ENCODE assay signal across 30 cellular contexts in genomic region chr2:42244520-42244919, GRCh38.
DNase-seq lines count a peak whose midpoint lies in the region; ATAC-seq and TF ChIP-seq lines count a peak whose summit lies in the region.
"Had no signal": no experiment of that assay in that cellular context is flagged by ENCODE, and none has a peak within 500 bp of the region (broad histone marks: within the 10 kb centered on the region; RNA-seq: fewer than 3 reads in every experiment).

No MANE protein-coding gene starts in this region.

- no peaks in the 10 kb centered on the region for H3K9me3 Mint-ChIP-seq in CD4-positive, alpha-beta T cell
- H3K9me3 Mint-ChIP-seq in CD8-positive, alpha-beta memory T cell, result no peaks in the 10 kb centered on the region
- H3K9me3 Mint-ChIP-seq in activated naive CD8-positive, alpha-beta T cell treated with anti-CD3 and anti-CD28 coated beads, Interleukin-2, amount 50 U/mL, for 24 hours, result no peaks in the 10 kb centered on the region
- no peaks in the 10 kb centered on the region for H3K9me3 Mint-ChIP-seq in naive thymus-derived CD8-positive, alpha-beta T cell
- H3K9me3 Mint-ChIP-seq: activated CD4-positive, alpha-beta memory T cell treated with anti-CD3 and anti-CD28 coated beads, Interleukin-2, amount 10 ng/mL, durations not matched to agents 7 days and 5 days; endodermal cell; stimulated activated naive B cell treated with anti-CD40 and anti-IgM and Interleukin-4, amounts not matched to agents 10 μg/mL and 1 μg/mL and 100 μg/mL, for 72 hours; type B pancreatic cell had no signal

- CTCF ChIA-PET in CD4-positive, alpha-beta T cell (lab: Charles Lee), result no interaction called here
- CTCF ChIA-PET in CD8-positive, alpha-beta memory T cell (lab: Charles Lee), result interaction anchor here (0.6 kb wide), 1 partner anchor 151 kb away, joined by 3 read pairs; no protein-coding TSS in a partner anchor

- H3K4me3 Mint-ChIP-seq in CD4-positive, alpha-beta T cell, result no peak overlapping the region
- peak overlapping the region in 6 of 7 donors; percentile 0 to 59 (median 43) for H3K4me3 Mint-ChIP-seq in CD8-positive, alpha-beta memory T cell
- no peak overlapping the region for H3K4me3 Mint-ChIP-seq in activated naive CD8-positive, alpha-beta T cell treated with anti-CD3 and anti-CD28 coated beads, Interleukin-2, amount 50 U/mL, for 24 hours
- no peak overlapping the region for H3K4me3 Mint-ChIP-seq in naive thymus-derived CD8-positive, alpha-beta T cell
- H3K4me3 Mint-ChIP-seq: activated CD4-positive, alpha-beta memory T cell treated with anti-CD3 and anti-CD28 coated beads, Interleukin-2, amount 10 ng/mL, durations not matched to agents 7 days and 5 days; endodermal cell; stimulated activated naive B cell treated with anti-CD40 and anti-IgM and Interleukin-4, amounts not matched to agents 10 μg/mL and 1 μg/mL and 100 μg/mL, for 72 hours; type B pancreatic cell had no signal

- H3K27me3 ChIP-seq in CD4-positive, alpha-beta T cell (ENCODE audit: control insufficient read depth, insufficient read depth, low read length), result no peaks in the 10 kb centered on the region
- no peaks in the 10 kb centered on the region for H3K27me3 ChIP-seq in CD8-positive, alpha-beta memory T cell (ENCODE audit: insufficient read depth, low read length, poor library complexity, severe bottlenecking)
- no peaks in the 10 kb centered on the region for H3K27me3 ChIP-seq in SJCRH30
- H3K27me3 ChIP-seq: left lung, MG63 had no signal

- H3K36me3 ChIP-seq in CD8-positive, alpha-beta memory T cell (ENCODE audit: insufficient read depth, low read length), result peaks cover 4% of the 10 kb centered on the region
- H3K36me3 ChIP-seq in SJCRH30, result peaks cover 18% of the 10 kb centered on the region
- H3K36me3 ChIP-seq: MG63 had no signal

- no peak for TF ChIP-seq CTCF in CD4-positive, alpha-beta T cell (IDR thresholded peaks at IDR 0.05)

- peaks cover 48% of the 10 kb centered on the region for H3K36me3 Mint-ChIP-seq in CD4-positive, alpha-beta T cell (ENCODE audit: low read depth)
- H3K36me3 Mint-ChIP-seq in CD8-positive, alpha-beta memory T cell, result peaks cover 5 to 44% (median 12%) of the 10 kb centered on the region in 3 donors
- peaks cover 17% of the 10 kb centered on the region for H3K36me3 Mint-ChIP-seq in activated naive CD8-positive, alpha-beta T cell treated with anti-CD3 and anti-CD28 coated beads, Interleukin-2, amount 50 U/mL, for 24 hours (ENCODE audit: low read depth)
- peaks cover 5 to 32% (median 8%) of the 10 kb centered on the region in 3 donors for H3K36me3 Mint-ChIP-seq in naive thymus-derived CD8-positive, alpha-beta T cell

- peaks cover 38% of the 10 kb centered on the region for H3K4me1 ChIP-seq in CD8-positive, alpha-beta memory T cell (ENCODE audit: insufficient read depth, low read length)
- H3K4me1 ChIP-seq in SJCRH30, result peaks cover 8% of the 10 kb centered on the region

- no peaks in the 10 kb centered on the region for H3K9me3 ChIP-seq in CD4-positive, alpha-beta T cell (ENCODE audit: control insufficient read depth, low read length)
- H3K9me3 ChIP-seq in CD8-positive, alpha-beta memory T cell (ENCODE audit: low read length), result no peaks in the 10 kb centered on the region
- H3K9me3 ChIP-seq in SJCRH30 (replicated peaks), result no peaks in the 10 kb centered on the region
- H3K9me3 ChIP-seq: left lung, MG63 had no signal

- no peaks in the 10 kb centered on the region for H3K27me3 Mint-ChIP-seq in CD4-positive, alpha-beta T cell
- H3K27me3 Mint-ChIP-seq in CD8-positive, alpha-beta memory T cell, result no peaks in the 10 kb centered on the region
- no peaks in the 10 kb centered on the region for H3K27me3 Mint-ChIP-seq in activated naive CD8-positive, alpha-beta T cell treated with anti-CD3 and anti-CD28 coated beads, Interleukin-2, amount 50 U/mL, for 24 hours
- no peaks in the 10 kb centered on the region for H3K27me3 Mint-ChIP-seq in naive thymus-derived CD8-positive, alpha-beta T cell
- H3K27me3 Mint-ChIP-seq: activated CD4-positive, alpha-beta memory T cell treated with anti-CD3 and anti-CD28 coated beads, Interleukin-2, amount 10 ng/mL, durations not matched to agents 7 days and 5 days; stimulated activated naive B cell treated with anti-CD40 and anti-IgM and Interleukin-4, amounts not matched to agents 10 μg/mL and 1 μg/mL and 100 μg/mL, for 72 hours; type B pancreatic cell had no signal

- peak overlapping the region; percentile 8 for H3K27ac Mint-ChIP-seq in CD4-positive, alpha-beta T cell
- peak overlapping the region; percentile 29 to 85 (median 70) for H3K27ac Mint-ChIP-seq in CD8-positive, alpha-beta memory T cell
- H3K27ac Mint-ChIP-seq in activated naive CD8-positive, alpha-beta T cell treated with anti-CD3 and anti-CD28 coated beads, Interleukin-2, amount 50 U/mL, for 24 hours, result no peak overlapping the region
- peak overlapping the region in 8 of 10 donors; percentile 3 to 56 (median 37) for H3K27ac Mint-ChIP-seq in naive thymus-derived CD8-positive, alpha-beta T cell
- H3K27ac Mint-ChIP-seq: activated CD4-positive, alpha-beta memory T cell treated with anti-CD3 and anti-CD28 coated beads, Interleukin-2, amount 10 ng/mL, durations not matched to agents 7 days and 5 days; endodermal cell; stimulated activated naive B cell treated with anti-CD40 and anti-IgM and Interleukin-4, amounts not matched to agents 10 μg/mL and 1 μg/mL and 100 μg/mL, for 72 hours; type B pancreatic cell had no signal

- POLR2A ChIA-PET in CD4-positive, alpha-beta T cell (lab: Charles Lee), result no interaction called here
- POLR2A ChIA-PET in CD8-positive, alpha-beta memory T cell (lab: Charles Lee), result interaction anchor here (0.5 kb wide), 1 partner anchor 103 kb away, joined by 8 read pairs; no protein-coding TSS in a partner anchor
- POLR2A ChIA-PET in naive thymus-derived CD8-positive, alpha-beta T cell (lab: Charles Lee), result interaction anchor here (0.6 kb wide), 1 partner anchor 39 kb away, joined by 6 read pairs; no protein-coding TSS in a partner anchor

- H3K4me1 Mint-ChIP-seq in CD4-positive, alpha-beta T cell (ENCODE audit: low read depth), result peaks cover 89% of the 10 kb centered on the region
- peaks cover 66 to 89% (median 85%) of the 10 kb centered on the region in 3 donors for H3K4me1 Mint-ChIP-seq in CD8-positive, alpha-beta memory T cell
- H3K4me1 Mint-ChIP-seq in activated naive CD8-positive, alpha-beta T cell treated with anti-CD3 and anti-CD28 coated beads, Interleukin-2, amount 50 U/mL, for 24 hours, result peaks cover 41% of the 10 kb centered on the region
- H3K4me1 Mint-ChIP-seq in naive thymus-derived CD8-positive, alpha-beta T cell, result peaks cover 25 to 72% (median 58%) of the 10 kb centered on the region in 4 donors

- no peak overlapping the region for H3K27ac ChIP-seq in CD4-positive, alpha-beta T cell (ENCODE audit: low read depth, low read length)
- no peak overlapping the region for H3K27ac ChIP-seq in CD8-positive, alpha-beta memory T cell (ENCODE audit: low read depth, low read length)
- no peak overlapping the region for H3K27ac ChIP-seq in SJCRH30
- H3K27ac ChIP-seq: GM23248, left lung had no signal

- intact Hi-C loops in CD4-positive, alpha-beta T cell (cut with DNase I, micrococcal nuclease), result no loop called here

- ATAC-seq in CD4-positive, alpha-beta T cell (ENCODE audit: poor library complexity), result no peak
- peak; percentile 33 for ATAC-seq in activated naive CD8-positive, alpha-beta T cell treated with anti-CD3 and anti-CD28 coated beads, Interleukin-2, amount 50 U/mL, for 24 hours
- no peak for ATAC-seq in naive thymus-derived CD8-positive, alpha-beta T cell
- no peak for ATAC-seq in HG02938 (IDR thresholded peaks at IDR 0.05; ENCODE audit: unreplicated experiment)
- ATAC-seq: esophagus mucosa; left lung; Right ventricle myocardium inferior; SK-N-SH treated with all-trans-retinoic acid at 6 μM for 48 hours; stimulated activated naive B cell treated with anti-CD40 and anti-IgM and Interleukin-4, amounts not matched to agents 10 μg/mL and 1 μg/mL and 100 μg/mL, for 72 hours had no signal

- DNase-seq in CD4-positive, alpha-beta T cell, result no peak
- DNase-seq in CD8-positive, alpha-beta memory T cell, result no peak
- DNase-seq in activated naive CD8-positive, alpha-beta T cell treated with anti-CD3 and anti-CD28 coated beads, Interleukin-2, amount 50 U/mL, for 24 hours, result no peak
- DNase-seq in naive thymus-derived CD8-positive, alpha-beta T cell, result no peak
- DNase-seq in activated effector memory CD4-positive, alpha-beta T cell treated with anti-CD3 and anti-CD28 coated beads, Interleukin-2, amount 50 U/mL, for 16 hours, result no peak
- DNase-seq in SJCRH30, result no peak
- DNase-seq: activated CD4-positive, alpha-beta memory T cell treated with anti-CD3 and anti-CD28 coated beads, Interleukin-2, amount 10 ng/mL, durations not matched to agents 7 days and 5 days; activated CD8-positive, alpha-beta memory T cell treated with anti-CD3 and anti-CD28 coated beads, Interleukin-2, amount 50 U/mL, for 4 hours; activated gamma-delta T cell; C1 segment of cervical spinal cord; caudate nucleus; DND-41; endodermal cell; glutamatergic neuron; GM23248; KBM-7; left lung; MG63; NCI-H1105 treated with DMSO at 0.1 percent for 48 hours; NCI-H2029 treated with DMSO at 0.1 percent for 48 hours; NCI-H69; stimulated activated CD4-positive, alpha-beta T cell treated with anti-CD3 and anti-CD28 coated beads, Interleukin-15, amount 100 ng/mL, for 24 hours; stimulated activated naive B cell treated with anti-CD40 and anti-IgM and Interleukin-4, amounts not matched to agents 10 μg/mL and 1 μg/mL and 100 μg/mL, for 72 hours; substantia nigra; T-helper 2 cell had no signal

- H3K4me3 ChIP-seq in CD8-positive, alpha-beta memory T cell (ENCODE audit: low read length), result no peak overlapping the region
- no peak overlapping the region for H3K4me3 ChIP-seq in SJCRH30
- H3K4me3 ChIP-seq: GM23248, left lung, MG63 had no signal

Comparison
In these comparisons a context has a peak if more than half of its experiments do, and no peak if none do; other contexts are left out.
1. H3K4me3 Mint-ChIP-seq: peak in CD8-positive, alpha-beta memory T cell (6 of 7); none in CD4-positive, alpha-beta T cell (single experiment), activated naive CD8-positive, alpha-beta T cell treated with anti-CD3 and anti-CD28 coated beads, Interleukin-2, amount 50 U/mL, for 24 hours (single experiment) and naive thymus-derived CD8-positive, alpha-beta T cell (0 of 10).